8 cellular contexts compared by ENCODE assay signal in the genomic region with DNA sequence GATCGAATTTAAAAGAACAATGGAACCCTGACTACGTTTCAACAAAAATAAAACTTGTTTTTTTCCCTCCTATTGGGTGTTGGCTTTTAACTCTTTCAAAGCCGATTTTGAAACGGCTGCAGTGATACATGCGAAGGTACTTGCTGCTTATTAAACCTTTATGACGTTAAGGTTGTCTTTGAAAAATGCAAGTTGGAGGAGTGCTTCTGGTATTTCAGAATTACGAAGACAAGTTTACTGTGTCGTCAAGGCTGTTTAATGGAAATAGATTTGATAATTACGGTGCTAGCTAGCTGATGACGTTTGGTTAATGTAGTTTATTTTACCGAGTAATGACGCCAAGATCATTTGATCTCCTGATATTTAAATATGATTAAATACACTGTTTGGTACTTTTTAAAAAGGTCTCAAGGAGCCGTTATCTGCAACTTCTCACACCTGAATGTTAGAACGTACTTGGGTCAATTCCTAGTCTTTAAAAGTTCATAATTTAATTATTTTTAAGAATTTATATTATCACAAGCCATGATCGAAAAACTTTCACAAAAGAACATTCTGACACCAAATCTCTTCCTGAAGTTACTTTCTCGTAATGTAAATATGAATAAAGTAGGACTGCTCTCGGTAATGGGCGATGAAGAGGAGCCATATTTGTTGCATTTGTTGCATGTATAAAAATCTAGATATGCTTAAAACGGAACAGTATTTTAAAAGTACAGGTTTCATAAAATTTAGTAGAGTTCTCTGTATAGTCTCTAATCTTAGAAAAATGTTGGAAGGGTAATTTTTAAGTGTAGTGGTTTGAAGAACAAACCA. TPM values are rescaled to one million over a fixed set of nuclear protein-coding genes. Genes with fewer than 3 reads are reported as not detected.
A peak's percentile ranks its signal among the peaks of the same experiment; 100 is the strongest.
DNase-seq lines count a peak whose midpoint lies in the region; ATAC-seq, FAIRE-seq and TF ChIP-seq lines count a peak whose summit lies in the region.

No MANE protein-coding gene starts in this region.

- H3K4me1 ChIP-seq in left ventricle myocardium inferior: peaks cover 77% of the 10 kb centered on the region
- peaks cover 23% of the 10 kb centered on the region for H3K4me1 ChIP-seq in SJSA1 (replicated peaks)
- peaks cover 31 to 42% of the 10 kb centered on the region in 2 donors for H3K4me1 ChIP-seq in duodenal mucosa (ENCODE audit: control insufficient read depth in 1 of 2, insufficient read depth in 2 of 2, low read length in 2 of 2)

- H3K9ac ChIP-seq in duodenal mucosa (ENCODE audit: low read depth in 1 of 2, low read length in 2 of 2): peak overlapping the region; percentile 61 to 99

- TF ChIP-seq CTCF in left ventricle myocardium inferior (IDR thresholded peaks at IDR 0.05; ENCODE audit: borderline replicate concordance): no peak

- no peaks in the 10 kb centered on the region for H3K9me3 ChIP-seq in left ventricle myocardium inferior (replicated peaks)
- H3K9me3 ChIP-seq in SJSA1 (replicated peaks): no peaks in the 10 kb centered on the region
- H3K9me3 ChIP-seq in duodenal mucosa (ENCODE audit: control insufficient read depth in 1 of 2, low read length in 2 of 2): no peaks in the 10 kb centered on the region

- H3K27ac ChIP-seq in left ventricle myocardium inferior (replicated peaks) (peak overlapping the region; percentile 99), SJSA1 (peak overlapping the region; percentile 93), duodenal mucosa (ENCODE audit: low read depth, low read length) (peak overlapping the region; percentile 99)

- H3K4me3 ChIP-seq in left ventricle myocardium inferior (peak overlapping the region; percentile 88), SJSA1 (peak overlapping the region; percentile 86), duodenal mucosa (ENCODE audit: low read depth in 1 of 2, low read length in 2 of 2) (peak overlapping the region; percentile 73 to 95)

- H3K36me3 ChIP-seq in left ventricle myocardium inferior (peaks cover 24% of the 10 kb centered on the region), SJSA1 (peaks cover 59% of the 10 kb centered on the region), duodenal mucosa (ENCODE audit: control insufficient read depth in 1 of 2, insufficient read depth in 2 of 2, low read length in 2 of 2) (peaks cover 20 to 22% of the 10 kb centered on the region in 2 donors)

- DNase-seq in left ventricle myocardium inferior: no peak
- no peak for DNase-seq in Right ventricle myocardium superior
- peak in 1 of 2 experiments; percentile 55 for DNase-seq in SJSA1 (ENCODE audit: low read depth in 1 of 2, low spot score in 2 of 2)
- peak; percentile 54 for DNase-seq in myocyte (ENCODE audit: low read depth)
- DNase-seq in frontal cortex (ENCODE audit: low spot score in 2 of 2): no peak

- FAIRE-seq in frontal cortex (lab: Jason Lieb, UNC): no peak

- intact Hi-C loops in left ventricle myocardium inferior (cut with micrococcal nuclease) (loop anchor here (2.0 to 5.0 kb wide), 2 partner anchors 17 to 52 kb away; partner anchors contain the start of gene CHD2), Right ventricle myocardium superior (cut with DNase I) (loop anchor here (2.0 to 5.0 kb wide), 3 partner anchors 15 to 75 kb away; no protein-coding TSS in a partner anchor)

- H3K27me3 ChIP-seq in left ventricle myocardium inferior (ENCODE audit: low read depth) (no peaks in the 10 kb centered on the region), SJSA1 (replicated peaks) (no peaks in the 10 kb centered on the region), duodenal mucosa (ENCODE audit: control insufficient read depth in 1 of 2, insufficient read depth in 2 of 2, low read length in 2 of 2) (no peaks in the 10 kb centered on the region)

- ATAC-seq in Right ventricle myocardium superior (ENCODE audit: poor library complexity) (no peak), GM19023 (IDR thresholded peaks at IDR 0.05; ENCODE audit: unreplicated experiment) (no peak), HG03571 (IDR thresholded peaks at IDR 0.05; ENCODE audit: unreplicated experiment) (no peak)

RNA-seq across cellular contexts. Expression of gene CHD2, which starts 16.3 kb away (rescaled TPM):
- total RNA-seq in left ventricle myocardium inferior (41.3 TPM), Right ventricle myocardium superior (43.5 TPM), myocyte (47.7 and 52.4 TPM in 2 replicates), frontal cortex (108 TPM)
- total RNA-seq in SJSA1 (2014; rRNA removed; shearing (Covaris generic)): 37.6 and 43.7 TPM in 2 replicates
- 31.4 TPM for polyA plus RNA-seq in myocyte (2012)
